ENCODE assay signal across 25 cellular contexts in the genomic region with DNA sequence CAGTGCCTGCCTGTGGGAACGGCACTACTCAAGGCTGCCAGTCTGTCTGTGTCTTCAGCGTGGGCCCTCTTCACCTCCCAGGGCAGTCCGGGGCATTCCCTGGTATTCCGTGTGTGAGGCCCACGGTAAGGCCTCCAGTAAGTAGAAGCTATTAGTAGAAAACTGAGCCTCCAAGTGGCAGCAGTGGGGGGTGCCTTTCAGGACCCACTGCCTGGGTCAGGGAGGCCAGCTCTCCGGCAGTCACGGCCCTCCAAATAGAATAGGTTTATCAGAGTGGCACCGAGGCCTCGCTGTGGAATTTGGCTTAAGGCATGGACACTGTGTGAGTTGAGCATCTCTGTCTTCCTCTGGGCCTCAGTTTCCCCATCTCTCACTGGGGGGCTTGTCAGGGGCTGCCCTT. TPM values are rescaled to one million over a fixed set of nuclear protein-coding genes. Genes with fewer than 3 reads are reported as not detected.
DNase-seq lines count a peak whose midpoint lies in the region; ATAC-seq, FAIRE-seq and TF ChIP-seq lines count a peak whose summit lies in the region.
"Had no signal": no experiment of that assay in that cellular context is flagged by ENCODE, and none has a peak within 500 bp of the region (broad histone marks: within the 10 kb centered on the region; RNA-seq: fewer than 3 reads in every experiment).

No MANE protein-coding gene starts in this region.

- H3K9me3 ChIP-seq in Caco-2 (no peaks in the 10 kb centered on the region), IMR-90 (ENCODE audit: control insufficient read depth, insufficient read depth, low read length) (no peaks in the 10 kb centered on the region), gastroesophageal sphincter (no peaks in the 10 kb centered on the region), prostate gland (no peaks in the 10 kb centered on the region)
- H3K9me3 ChIP-seq: SJSA1, testis had no signal

- H3K4me1 ChIP-seq in Caco-2: no peaks in the 10 kb centered on the region
- H3K4me1 ChIP-seq in IMR-90 (ENCODE audit: control insufficient read depth, insufficient read depth, low read length): peaks cover 12% of the 10 kb centered on the region
- H3K4me1 ChIP-seq in gastroesophageal sphincter: peaks cover 0 to 42% (median 16%) of the 10 kb centered on the region in 3 donors
- no peaks in the 10 kb centered on the region for H3K4me1 ChIP-seq in prostate gland (replicated peaks)

- no peak overlapping the region for H3K23ac ChIP-seq in IMR-90 (ENCODE audit: low read depth, low read length)

- H3K4me3 ChIP-seq in Caco-2 (ENCODE audit: low read depth, low read length) (no peak overlapping the region), IMR-90 (ENCODE audit: insufficient read depth, low read depth, low read length) (no peak overlapping the region), gastroesophageal sphincter (no peak overlapping the region), prostate gland (no peak overlapping the region)
- H3K4me3 ChIP-seq: PC-9, testis had no signal

- H4K5ac ChIP-seq in IMR-90 (ENCODE audit: low read depth, low read length): no peak overlapping the region

- H3K79me1 ChIP-seq in IMR-90 (ENCODE audit: low read depth in 1 of 2, low read length in 2 of 2): no peaks in the 10 kb centered on the region

- no peaks in the 10 kb centered on the region for H3K27me3 Mint-ChIP-seq in Caco-2 (ENCODE audit: insufficient read depth, unreplicated experiment)

- no peak for TF ChIP-seq POLR2A in IMR-90 (IDR thresholded peaks at IDR 0.05; ENCODE audit: low read depth, low read length)
- TF ChIP-seq POLR2A in gastroesophageal sphincter (IDR thresholded peaks at IDR 0.05): no peak
- no peak for TF ChIP-seq POLR2A in prostate gland (IDR thresholded peaks at IDR 0.05)

- dilution Hi-C loops in IMR-90 (cut with HindIII; ENCODE audit: low sequenced_read_pairs, unreplicated experiment): no loop called here

- no peak overlapping the region; the same call in 1 of the 2 replicates for H3K56ac ChIP-seq in IMR-90 (ENCODE audit: extremely low read depth, insufficient read depth, low read length)

- H3K9me3 Mint-ChIP-seq in Caco-2 (ENCODE audit: unreplicated experiment): no peaks in the 10 kb centered on the region
- H3K9me3 Mint-ChIP-seq: activated B cell treated with CpG ODN at 0.5 μM for 24 hours; activated CD8-positive, alpha-beta T cell treated with anti-CD3 and anti-CD28 coated beads for 36 hours; activated naive CD4-positive, alpha-beta T cell treated with anti-CD3 and anti-CD28 coated beads for 36 hours; memory B cell; T-helper 2 cell treated with Interferon-gamma antibody and Interleukin-4, amounts not matched to agents 5 μg/mL and 100 μg/mL, for 36 hours had no signal

- H4K20me1 ChIP-seq in IMR-90 (ENCODE audit: insufficient read depth, low read length): no peaks in the 10 kb centered on the region; the same call in 1 of the 2 replicates

- H2BK20ac ChIP-seq in IMR-90 (ENCODE audit: low read depth, low read length): peak overlapping the region; percentile 38; the same call in 1 of the 2 replicates

- H2BK15ac ChIP-seq in IMR-90 (ENCODE audit: low read depth, low read length): peak overlapping the region; percentile 11; the same call in 1 of the 3 replicates

- peak overlapping the region; percentile 68; the same call in 1 of the 2 replicates for H2AK5ac ChIP-seq in IMR-90 (ENCODE audit: low read depth, low read length)

- no peak overlapping the region for H3K27ac ChIP-seq in IMR-90 (ENCODE audit: insufficient read depth, low read length)
- H3K27ac ChIP-seq in gastroesophageal sphincter: peak overlapping the region in 3 of 4 donors; percentile 59 to 67 (median 63)
- peak overlapping the region; percentile 40 to 55 for H3K27ac ChIP-seq in prostate gland
- H3K27ac ChIP-seq: PC-9 had no signal

- no peak for DNase-seq in Caco-2
- no peak for DNase-seq in IMR-90
- DNase-seq in prostate gland (ENCODE audit: low spot score): no peak
- no peak for DNase-seq in activated effector memory CD4-positive, alpha-beta T cell treated with Interleukin-2 at 50 U/mL for 16 hours
- DNase-seq in GM19239 (ENCODE audit: insufficient read length, low spot score): no peak
- no peak for DNase-seq in activated naive CD4-positive, alpha-beta T cell (lab: John Stamatoyannopoulos, UW)
- DNase-seq: activated B cell treated with CpG ODN at 0.5 μM for 24 hours; activated CD8-positive, alpha-beta T cell treated with anti-CD3 and anti-CD28 coated beads for 36 hours; activated naive CD4-positive, alpha-beta T cell treated with anti-CD3 and anti-CD28 coated beads for 36 hours; activated T-cell treated with anti-CD3 and anti-CD28 coated beads, Interleukin-2, amount 50 U/mL, for 1 hour; NCI-H1436 treated with DMSO at 0.1 percent for 48 hours; NCI-H748 treated with DMSO at 0.1 percent for 48 hours; PC-9; testis had no signal

- peaks cover 12% of the 10 kb centered on the region for H3K4me1 Mint-ChIP-seq in Caco-2 (ENCODE audit: low read depth, unreplicated experiment)

- no peaks in the 10 kb centered on the region for H3K36me3 Mint-ChIP-seq in Caco-2 (ENCODE audit: insufficient read depth, unreplicated experiment)
- H3K36me3 Mint-ChIP-seq: memory B cell had no signal

- no peak for FAIRE-seq in GM19239 (lab: Jason Lieb, UNC)
- FAIRE-seq: endometrium had no signal

- no peak overlapping the region; the same call in 1 of the 2 replicates for H3K14ac ChIP-seq in IMR-90 (replicated peaks; ENCODE audit: low read depth, low read length)

- no peak overlapping the region for H3K18ac ChIP-seq in IMR-90 (ENCODE audit: low read depth, low read length)

- in situ Hi-C loops in IMR-90 (cut with MboI; ENCODE audit: low sequenced_read_pairs): no loop called here

- H3K9me1 ChIP-seq in IMR-90 (ENCODE audit: insufficient read depth, low read length): peaks cover 3% of the 10 kb centered on the region; the same call in 1 of the 2 replicates

- intact Hi-C loops in Caco-2 (cut with micrococcal nuclease; ENCODE audit: unreplicated experiment) (no loop called here), IMR-90 (cut with micrococcal nuclease) (no loop called here), prostate gland (cut with DNase I) (no loop called here)

- peak overlapping the region; percentile 53; the same call in 1 of the 2 replicates for H3K4ac ChIP-seq in IMR-90 (ENCODE audit: low read depth, low read length)

- H3K27ac Mint-ChIP-seq in Caco-2 (ENCODE audit: unreplicated experiment): peak overlapping the region; percentile 21
- H3K27ac Mint-ChIP-seq: activated CD8-positive, alpha-beta T cell treated with anti-CD3 and anti-CD28 coated beads for 36 hours; activated naive CD4-positive, alpha-beta T cell treated with anti-CD3 and anti-CD28 coated beads for 36 hours; T-helper 2 cell treated with Interferon-gamma antibody and Interleukin-4, amounts not matched to agents 5 μg/mL and 100 μg/mL, for 36 hours had no signal

- peak overlapping the region; percentile 38 for H4K91ac ChIP-seq in IMR-90 (ENCODE audit: insufficient read depth, low read depth, low read length)

- WGBS in IMR-90 (ENCODE audit: extremely low coverage in 2 of 2, insufficient read length in 1 of 2), 2 experiments: 90% methylated on average over 2 of the region's 9 CpGs; no CpG with 5 or more reads in 1 of the 2 experiments
- WGBS in gastroesophageal sphincter (ENCODE audit: low coverage in 1 of 2), 2 donors: 98 to 100% methylated on average over 1 to 7 of the region's 9 CpGs
- 97% methylated on average over 9 of the region's 9 CpGs for WGBS in prostate gland

- peak overlapping the region; percentile 55 for H2BK120ac ChIP-seq in IMR-90 (ENCODE audit: low read depth, low read length)

- no TSS peak for BruUV-seq in Caco-2 (replicated peaks; lab: Mats Ljungman, UMichigan)
- BruUV-seq in IMR-90 (replicated peaks; lab: Mats Ljungman, UMichigan): no TSS peak

- H3K27me3 ChIP-seq in Caco-2 (replicated peaks; ENCODE audit: control insufficient read depth, insufficient read depth, low read length): no peaks in the 10 kb centered on the region
- peaks cover 5% of the 10 kb centered on the region for H3K27me3 ChIP-seq in IMR-90 (ENCODE audit: control insufficient read depth, insufficient read depth, low read length)
- peaks cover 12% of the 10 kb centered on the region for H3K27me3 ChIP-seq in gastroesophageal sphincter
- H3K27me3 ChIP-seq in prostate gland (replicated peaks; ENCODE audit: insufficient read depth): no peaks in the 10 kb centered on the region
- H3K27me3 ChIP-seq: SJSA1, testis had no signal

- peak overlapping the region; percentile 58 for H2AFZ ChIP-seq in IMR-90 (replicated peaks; ENCODE audit: low read length, poor library complexity)
- H2AFZ ChIP-seq: PC-9 had no signal

- H2AK9ac ChIP-seq in IMR-90 (replicated peaks; ENCODE audit: low read depth, low read length, poor library complexity): no peak overlapping the region

- no peak for TF ChIP-seq CTCF in Caco-2 (IDR thresholded peaks at IDR 0.05; ENCODE audit: insufficient read depth in 1 of 2, low read depth in 1 of 2, low read length in 1 of 2, severe bottlenecking in 1 of 2, unreplicated experiment in 1 of 2)
- TF ChIP-seq CTCF in IMR-90 (conservative IDR thresholded peaks at IDR 0.05; ENCODE audit: low read depth, low read length): no peak
- TF ChIP-seq CTCF in gastroesophageal sphincter (IDR thresholded peaks at IDR 0.05): no peak
- TF ChIP-seq CTCF in prostate gland (IDR thresholded peaks at IDR 0.05): no peak

- H3K4me2 ChIP-seq in IMR-90 (ENCODE audit: low read depth, low read length): no peak overlapping the region
- H3K4me2 ChIP-seq: PC-9 had no signal

- no peak overlapping the region for H2BK5ac ChIP-seq in IMR-90 (ENCODE audit: low read depth, low read length, poor library complexity, severe bottlenecking)

- H3K9ac ChIP-seq in IMR-90 (ENCODE audit: low read depth, low read length): no peak overlapping the region

- CTCF ChIA-PET in Caco-2 (lab: Charles Lee) (no interaction called here), IMR-90 (lab: Yijun Ruan, JAX) (no interaction called here)

- H4K8ac ChIP-seq in IMR-90 (ENCODE audit: low read depth in 2 of 2, low read length in 2 of 2): peak overlapping the region in 1 of 2 experiments; percentile 60; a peak in 1 of 4 replicates

- TF ChIP-seq EP300 in gastroesophageal sphincter (IDR thresholded peaks at IDR 0.05): no peak

- TF ChIP-seq RAD21 in IMR-90 (IDR thresholded peaks at IDR 0.05; ENCODE audit: low read length): no peak

- ATAC-seq in IMR-90 (ENCODE audit: low read depth) (no peak), gastroesophageal sphincter (no peak), GM18909 (IDR thresholded peaks at IDR 0.05; ENCODE audit: poor library complexity, unreplicated experiment) (no peak)

- no peaks in the 10 kb centered on the region for H3K36me3 ChIP-seq in Caco-2 (ENCODE audit: control insufficient read depth, insufficient read depth, low read length)
- no peaks in the 10 kb centered on the region for H3K36me3 ChIP-seq in IMR-90 (ENCODE audit: control insufficient read depth, insufficient read depth, low read length)
- peaks cover 0 to 25% of the 10 kb centered on the region in 2 donors for H3K36me3 ChIP-seq in gastroesophageal sphincter
- no peaks in the 10 kb centered on the region for H3K36me3 ChIP-seq in prostate gland
- H3K36me3 ChIP-seq: SJSA1 had no signal

- POLR2A ChIA-PET in Caco-2 (lab: Charles Lee): no interaction called here
- POLR2A ChIA-PET in IMR-90 (lab: Charles Lee; ENCODE audit: unreplicated experiment): no interaction called here

- H3K4me3 Mint-ChIP-seq in Caco-2 (ENCODE audit: unreplicated experiment): no peak overlapping the region
- H3K4me3 Mint-ChIP-seq: activated CD8-positive, alpha-beta T cell treated with anti-CD3 and anti-CD28 coated beads for 36 hours; activated naive CD4-positive, alpha-beta T cell treated with anti-CD3 and anti-CD28 coated beads for 36 hours; T-helper 2 cell treated with Interferon-gamma antibody and Interleukin-4, amounts not matched to agents 5 μg/mL and 100 μg/mL, for 36 hours had no signal

RNA-seq across cellular contexts. Expression of a gene that starts 23.1 kb away (rescaled TPM):
- total RNA-seq in Caco-2 (2022) (0.46 and 0.68 TPM in 2 replicates), IMR-90 (2012; rRNA removed) (not detected in 2 replicates), gastroesophageal sphincter (1 to 10 TPM; 2.0 to 5.8 (median 3.1) TPM), prostate gland (10 to 100 TPM in 1 of 2 donors, 1 to 10 TPM in 1; 1.6 to 11.6 TPM)
- not detected in 2 replicates for polyA plus RNA-seq in IMR-90 (2012; rRNA removed)
- polyA plus RNA-seq in IMR-90 (2012; cell fraction: cytosol; rRNA removed): 0.02 TPM in 1 of 2 replicates, not detected in the other
- polyA plus RNA-seq in IMR-90 (2012; cell fraction: nucleus; rRNA removed; ENCODE audit: low replicate concordance): 0.04 TPM in 1 of 2 replicates, not detected in the other
- total RNA-seq: activated B cell treated with CpG ODN at 0.5 μM for 24 hours, Daoy, MCF 10A, pulmonary artery endothelial cell, SJSA1 had no signal

RNA-seq across cellular contexts. Expression of a gene that starts 32.8 kb away (rescaled TPM):
- total RNA-seq in Caco-2 (2022) (not detected in 2 replicates), IMR-90 (2012; rRNA removed) (not detected in 2 replicates), gastroesophageal sphincter (not detected), prostate gland (not detected)
- not detected in 2 replicates for polyA plus RNA-seq in IMR-90 (2012; rRNA removed)
- polyA plus RNA-seq in IMR-90 (2012; cell fraction: cytosol; rRNA removed): not detected in 2 replicates
- not detected in 2 replicates for polyA plus RNA-seq in IMR-90 (2012; cell fraction: nucleus; rRNA removed; ENCODE audit: low replicate concordance)
- total RNA-seq: activated B cell treated with CpG ODN at 0.5 μM for 24 hours; activated CD8-positive, alpha-beta T cell treated with anti-CD3 and anti-CD28 coated beads for 36 hours; activated naive CD4-positive, alpha-beta T cell treated with anti-CD3 and anti-CD28 coated beads for 36 hours; chondrocyte; Daoy; MCF 10A; PC-9; pulmonary artery endothelial cell; SJSA1; testis had no signal
- polyA plus RNA-seq: neural cell had no signal

RNA-seq across cellular contexts. Expression of a gene that starts 51.6 kb away (rescaled TPM):
- total RNA-seq in Caco-2 (2022): not detected in 2 replicates
- not detected in 2 replicates for total RNA-seq in IMR-90 (2012; rRNA removed)
- not detected in 2 replicates for polyA plus RNA-seq in IMR-90 (2012; rRNA removed)
- polyA plus RNA-seq in IMR-90 (2012; cell fraction: cytosol; rRNA removed): not detected in 2 replicates
- polyA plus RNA-seq in IMR-90 (2012; cell fraction: nucleus; rRNA removed; ENCODE audit: low replicate concordance): not detected in 2 replicates
- total RNA-seq in gastroesophageal sphincter: not detected
- total RNA-seq in prostate gland: under 1 TPM in 1 of 2 donors, not detected in 1; 0.85 TPM
- total RNA-seq: activated B cell treated with CpG ODN at 0.5 μM for 24 hours; activated CD8-positive, alpha-beta T cell treated with anti-CD3 and anti-CD28 coated beads for 36 hours; activated naive CD4-positive, alpha-beta T cell treated with anti-CD3 and anti-CD28 coated beads for 36 hours; chondrocyte; Daoy; MCF 10A; PC-9; pulmonary artery endothelial cell; SJSA1 had no signal
